17 cellular contexts compared by ENCODE assay signal in the genomic region with DNA sequence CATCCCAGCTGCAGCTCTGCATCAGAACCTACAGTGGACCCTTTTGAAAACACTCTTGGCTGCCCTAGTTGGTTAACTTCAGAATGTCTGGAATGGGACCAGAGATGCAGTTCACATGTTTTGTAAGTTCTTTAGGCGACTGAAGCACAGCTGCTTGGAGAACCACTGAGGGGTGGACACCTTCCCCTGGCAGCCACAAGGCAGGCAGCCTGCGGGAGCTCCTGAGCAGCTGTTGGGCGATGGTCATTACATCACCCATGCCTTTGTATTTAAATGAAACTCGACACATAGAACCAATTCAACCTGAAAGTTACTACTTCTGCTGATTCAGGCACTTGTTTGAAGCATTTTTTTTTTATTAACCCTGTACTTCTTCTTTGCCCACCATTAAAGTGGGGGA.
DNase-seq lines count a peak whose midpoint lies in the region; ATAC-seq and TF ChIP-seq lines count a peak whose summit lies in the region.
"Had no signal": no experiment of that assay in that cellular context is flagged by ENCODE, and none has a peak within 500 bp of the region (broad histone marks: within the 10 kb centered on the region; RNA-seq: fewer than 3 reads in every experiment).

No MANE protein-coding gene starts in this region.

- peak; percentile 4 for DNase-seq in NCI-H146 (lab: John Stamatoyannopoulos, UW)
- no peak for DNase-seq in NCI-H146 treated with DMSO at 0.1 percent for 48 hours (lab: John Stamatoyannopoulos, UW; ENCODE audit: unreplicated experiment)
- DNase-seq in H7, result peak; percentile 31
- peak; percentile 8 for DNase-seq in SW480 (ENCODE audit: low spot score)
- peak; percentile 13 for DNase-seq in left kidney (ENCODE audit: low read depth, low spot score)
- no peak for DNase-seq in GOT3 (lab: John Stamatoyannopoulos, UW)
- no peak for DNase-seq in foreskin keratinocyte
- DNase-seq: 8988T; C1 segment of cervical spinal cord; HCEC 1CT; Kasumi-1; MV-4-11; NCI-H1417 treated with DMSO at 0.1 percent for 48 hours; NCI-H2081 treated with DMSO at 0.1 percent for 48 hours; NK-92 treated with Interleukin-12 subunit alpha and Interleukin-12 subunit beta, amount 100 ng/mL, for 24 hours; OCI-M1 had no signal

- H3K4me3 ChIP-seq in H7 (ENCODE audit: insufficient read depth, low read depth, low read length), result no peak overlapping the region

- H3K27ac ChIP-seq in foreskin keratinocyte, result no peak overlapping the region

- H3K27me3 ChIP-seq in H7 (ENCODE audit: control insufficient read depth, insufficient read depth, low read length), result no peaks in the 10 kb centered on the region
- H3K27me3 ChIP-seq in foreskin keratinocyte, result no peaks in the 10 kb centered on the region

- no peaks in the 10 kb centered on the region for H3K4me1 ChIP-seq in foreskin keratinocyte

- H3K36me3 ChIP-seq in H7 (replicated peaks; ENCODE audit: control insufficient read depth, insufficient read depth, low read length), result peaks cover 4% of the 10 kb centered on the region; the same call in 1 of the 2 replicates

- no peak for TF ChIP-seq CTCF in foreskin keratinocyte (conservative IDR thresholded peaks at IDR 0.05)

- no peak for ATAC-seq in foreskin keratinocyte
- no peak for ATAC-seq in GM19397 (IDR thresholded peaks at IDR 0.05; ENCODE audit: unreplicated experiment)

Comparison
In these comparisons a context has a peak if more than half of its experiments do, and no peak if none do; other contexts are left out.
1. DNase-seq: peak in NCI-H146 (single experiment), H7 (single experiment), SW480 (single experiment) and left kidney (single experiment); none in NCI-H146 treated with DMSO at 0.1 percent for 48 hours (single experiment), GOT3 (single experiment) and foreskin keratinocyte (0 of 2).